In the genomic region with DNA sequence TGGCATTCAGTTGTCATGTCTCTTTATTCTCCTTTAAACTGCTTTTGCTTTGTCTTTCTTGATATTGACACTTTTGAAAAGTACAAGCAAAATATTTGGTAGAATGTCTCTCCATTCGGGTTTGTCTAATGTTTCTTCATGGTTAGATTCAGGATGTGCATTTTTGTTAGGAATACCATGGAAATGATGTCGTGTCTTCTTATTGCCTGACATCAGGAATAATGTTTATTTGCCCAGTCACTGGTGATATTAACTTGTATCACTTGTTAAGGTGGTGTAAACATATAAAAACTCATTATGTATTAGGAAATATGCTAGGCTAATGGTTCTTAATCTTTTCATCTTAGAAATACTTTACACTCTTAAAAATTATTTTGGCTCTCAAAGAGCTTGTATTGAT, we compare ENCODE assay signal across 28 cellular contexts. TPM values are rescaled to one million over a fixed set of nuclear protein-coding genes. Genes with fewer than 3 reads are reported as not detected.
A peak's percentile ranks its signal among the peaks of the same experiment; 100 is the strongest.
DNase-seq lines count a peak whose midpoint lies in the region; ATAC-seq, FAIRE-seq and TF ChIP-seq lines count a peak whose summit lies in the region.
"Had no signal": no experiment of that assay in that cellular context is flagged by ENCODE, and none has a peak within 500 bp of the region (broad histone marks: within the 10 kb centered on the region; RNA-seq: fewer than 3 reads in every experiment).

No MANE protein-coding gene starts in this region.

- H3K27me3 ChIP-seq in SK-N-SH (ENCODE audit: insufficient read depth) (no peaks in the 10 kb centered on the region), bronchial epithelial cell (ENCODE audit: control insufficient read depth, insufficient read depth, low read length) (no peaks in the 10 kb centered on the region)
- H3K27me3 ChIP-seq: BLaER1 treated with 17β-estradiol and CSF1 and Interleukin-3, amounts not matched to agents 10 nM and 100 nM had no signal

- H3K9me3 ChIP-seq in SK-N-SH, result no peaks in the 10 kb centered on the region
- H3K9me3 ChIP-seq: BLaER1 treated with 17β-estradiol and CSF1 and Interleukin-3, amounts not matched to agents 10 nM and 100 nM had no signal

- DNase-seq in SK-N-SH (no peak), bronchial epithelial cell (ENCODE audit: low read depth) (peak; percentile 25), mesothelial cell of epicardium (ENCODE audit: low spot score in 2 of 2, unreplicated experiment in 2 of 2) (no peak), CD1c-positive myeloid dendritic cell (ENCODE audit: extremely low spot score) (no peak), NCI-H1694 treated with DMSO at 0.1 percent for 48 hours (lab: John Stamatoyannopoulos, UW) (no peak)
- DNase-seq in stimulated activated naive B cell treated with anti-CD40 and anti-IgM and Interleukin-4, amounts not matched to agents 10 μg/mL and 1 μg/mL and 100 μg/mL, for 72 hours, result no peak
- DNase-seq in activated naive CD4-positive, alpha-beta T cell treated with anti-CD3 and anti-CD28 coated beads for 36 hours, result no peak
- DNase-seq: ACHN; Calu3; CD8-positive, alpha-beta T cell; DMS153; GF-D8; H9; HFFc6; KG1; NCI-H1105; NCI-H146; NCI-H2081; NCI-H2171; NCI-H446; NCI-H526; OCI-M1; SW 1271 had no signal

- no peaks in the 10 kb centered on the region for H3K9me3 Mint-ChIP-seq in mesothelial cell of epicardium
- H3K9me3 Mint-ChIP-seq in stimulated activated naive B cell treated with anti-CD40 and anti-IgM and Interleukin-4, amounts not matched to agents 10 μg/mL and 1 μg/mL and 100 μg/mL, for 72 hours, result no peaks in the 10 kb centered on the region
- H3K9me3 Mint-ChIP-seq in activated naive CD4-positive, alpha-beta T cell treated with anti-CD3 and anti-CD28 coated beads for 36 hours, result no peaks in the 10 kb centered on the region
- H3K9me3 Mint-ChIP-seq: CD8-positive, alpha-beta T cell; H9; HFFc6 had no signal

- no peak for TF ChIP-seq CTCF in SK-N-SH (IDR thresholded peaks at IDR 0.05)
- TF ChIP-seq CTCF in bronchial epithelial cell (IDR thresholded peaks at IDR 0.05; ENCODE audit: insufficient read depth, low read length, severe bottlenecking), result no peak
- TF ChIP-seq CTCF in mesothelial cell of epicardium (IDR thresholded peaks at IDR 0.05; ENCODE audit: unreplicated experiment), result no peak

- H3K36me3 Mint-ChIP-seq in mesothelial cell of epicardium, result no peaks in the 10 kb centered on the region
- H3K36me3 Mint-ChIP-seq in stimulated activated naive B cell treated with anti-CD40 and anti-IgM and Interleukin-4, amounts not matched to agents 10 μg/mL and 1 μg/mL and 100 μg/mL, for 72 hours, result no peaks in the 10 kb centered on the region
- no peaks in the 10 kb centered on the region for H3K36me3 Mint-ChIP-seq in activated naive CD4-positive, alpha-beta T cell treated with anti-CD3 and anti-CD28 coated beads for 36 hours (ENCODE audit: low read depth)
- H3K36me3 Mint-ChIP-seq: CD8-positive, alpha-beta T cell had no signal

- no peak overlapping the region for H2AFZ ChIP-seq in SK-N-SH (ENCODE audit: low read depth)

- peaks cover 64% of the 10 kb centered on the region for H3K4me1 Mint-ChIP-seq in mesothelial cell of epicardium
- H3K4me1 Mint-ChIP-seq in stimulated activated naive B cell treated with anti-CD40 and anti-IgM and Interleukin-4, amounts not matched to agents 10 μg/mL and 1 μg/mL and 100 μg/mL, for 72 hours, result peaks cover 2 to 8% of the 10 kb centered on the region in 2 donors
- no peaks in the 10 kb centered on the region for H3K4me1 Mint-ChIP-seq in activated naive CD4-positive, alpha-beta T cell treated with anti-CD3 and anti-CD28 coated beads for 36 hours (ENCODE audit: low read depth)

- POLR2A ChIA-PET in SK-N-SH (lab: Yijun Ruan, JAX), result no interaction called here

- no peak overlapping the region for H3K4me2 ChIP-seq in SK-N-SH
- H3K4me2 ChIP-seq: BLaER1 treated with 17β-estradiol and CSF1 and Interleukin-3, amounts not matched to agents 10 nM and 100 nM had no signal

- 57% methylated on average over 2 of the region's 2 CpGs for WGBS in SK-N-SH (ENCODE audit: low lambda C conversion rate)

- H4K20me1 ChIP-seq in SK-N-SH (ENCODE audit: insufficient read depth), result no peaks in the 10 kb centered on the region
- H4K20me1 ChIP-seq: BLaER1 treated with 17β-estradiol and CSF1 and Interleukin-3, amounts not matched to agents 10 nM and 100 nM had no signal

- CTCF ChIA-PET in SK-N-SH (lab: Yijun Ruan, JAX), result no interaction called here
- CTCF ChIA-PET in activated naive CD4-positive, alpha-beta T cell treated with anti-CD3 and anti-CD28 coated beads for 36 hours (lab: Charles Lee), result no interaction called here

- no peak overlapping the region for H3K9ac ChIP-seq in SK-N-SH
- H3K9ac ChIP-seq: BLaER1 treated with 17β-estradiol and CSF1 and Interleukin-3, amounts not matched to agents 10 nM and 100 nM had no signal

- no peaks in the 10 kb centered on the region for H3K27me3 Mint-ChIP-seq in mesothelial cell of epicardium (ENCODE audit: low read depth)
- H3K27me3 Mint-ChIP-seq in stimulated activated naive B cell treated with anti-CD40 and anti-IgM and Interleukin-4, amounts not matched to agents 10 μg/mL and 1 μg/mL and 100 μg/mL, for 72 hours, result no peaks in the 10 kb centered on the region
- H3K27me3 Mint-ChIP-seq in activated naive CD4-positive, alpha-beta T cell treated with anti-CD3 and anti-CD28 coated beads for 36 hours (ENCODE audit: low read depth), result no peaks in the 10 kb centered on the region

- no peaks in the 10 kb centered on the region for H3K79me2 ChIP-seq in SK-N-SH (ENCODE audit: insufficient read depth)

- H3K4me3 ChIP-seq in SK-N-SH (ENCODE audit: low read depth in 2 of 2, low read length in 1 of 2) (no peak overlapping the region), bronchial epithelial cell (ENCODE audit: low read depth, low read length) (no peak overlapping the region)
- H3K4me3 ChIP-seq: BLaER1 treated with 17β-estradiol and CSF1 and Interleukin-3, amounts not matched to agents 10 nM and 100 nM had no signal

- H3K27ac Mint-ChIP-seq in mesothelial cell of epicardium, result peak overlapping the region; percentile 18
- no peak overlapping the region for H3K27ac Mint-ChIP-seq in stimulated activated naive B cell treated with anti-CD40 and anti-IgM and Interleukin-4, amounts not matched to agents 10 μg/mL and 1 μg/mL and 100 μg/mL, for 72 hours
- H3K27ac Mint-ChIP-seq in activated naive CD4-positive, alpha-beta T cell treated with anti-CD3 and anti-CD28 coated beads for 36 hours, result no peak overlapping the region
- H3K27ac Mint-ChIP-seq: CD8-positive, alpha-beta T cell; H9; HFFc6 had no signal

- no peak for ATAC-seq in SK-N-SH treated with all-trans-retinoic acid at 6 μM for 48 hours
- no peak for ATAC-seq in stimulated activated naive B cell treated with anti-CD40 and anti-IgM and Interleukin-4, amounts not matched to agents 10 μg/mL and 1 μg/mL and 100 μg/mL, for 72 hours (replicated peaks)
- ATAC-seq: CD8-positive, alpha-beta T cell had no signal

- intact Hi-C loops in activated naive CD4-positive, alpha-beta T cell treated with anti-CD3 and anti-CD28 coated beads for 36 hours (cut with micrococcal nuclease), result no loop called here

- TF ChIP-seq EP300 in SK-N-SH (IDR thresholded peaks at IDR 0.05; ENCODE audit: borderline replicate concordance in 1 of 2, low read depth in 1 of 2, low read length in 1 of 2), result no peak

- H3K27ac ChIP-seq in SK-N-SH (ENCODE audit: low read depth in 2 of 2, low read length in 1 of 2), result peak overlapping the region; percentile 43 to 78; a peak in 2 of 4 replicates
- H3K27ac ChIP-seq: 22Rv1; BLaER1 treated with 17β-estradiol and CSF1 and Interleukin-3, amounts not matched to agents 10 nM and 100 nM had no signal

- no peak overlapping the region for H3K4me3 Mint-ChIP-seq in mesothelial cell of epicardium
- no peak overlapping the region for H3K4me3 Mint-ChIP-seq in stimulated activated naive B cell treated with anti-CD40 and anti-IgM and Interleukin-4, amounts not matched to agents 10 μg/mL and 1 μg/mL and 100 μg/mL, for 72 hours
- no peak overlapping the region for H3K4me3 Mint-ChIP-seq in activated naive CD4-positive, alpha-beta T cell treated with anti-CD3 and anti-CD28 coated beads for 36 hours
- H3K4me3 Mint-ChIP-seq: CD8-positive, alpha-beta T cell; H9; HFFc6 had no signal

- H3K36me3 ChIP-seq in SK-N-SH (replicated peaks in 1 of 2; ENCODE audit: control insufficient read depth in 1 of 2, insufficient read depth in 2 of 2, low read length in 1 of 2), result no peaks in the 10 kb centered on the region
- H3K36me3 ChIP-seq in bronchial epithelial cell (ENCODE audit: control insufficient read depth, insufficient read depth, low read length), result no peaks in the 10 kb centered on the region
- H3K36me3 ChIP-seq: BLaER1 treated with 17β-estradiol and CSF1 and Interleukin-3, amounts not matched to agents 10 nM and 100 nM had no signal

- H3K4me1 ChIP-seq in SK-N-SH (ENCODE audit: control insufficient read depth in 1 of 2, insufficient read depth in 2 of 2, low read depth in 1 of 2, low read length in 1 of 2), result peaks cover 2 to 32% of the 10 kb centered on the region in 2 experiments

- H3K9me2 ChIP-seq in SK-N-SH, result no peaks in the 10 kb centered on the region

- FAIRE-seq in bronchial epithelial cell (lab: Jason Lieb, UNC), result no peak
- FAIRE-seq: GM19239, RCC 7860 had no signal

- H3F3A ChIP-seq in SK-N-SH (replicated peaks; ENCODE audit: insufficient read depth), result peaks cover 6% of the 10 kb centered on the region

- TF ChIP-seq RAD21 in SK-N-SH (IDR thresholded peaks at IDR 0.05; ENCODE audit: low read length), result no peak

TF ChIP-seq in SK-N-SH, 30 proteins besides CTCF, POLR2A, EP300 and RAD21 (continues in another document):
- no peak for TF ChIP-seq TAF1 (IDR thresholded peaks at IDR 0.05; ENCODE audit: borderline replicate concordance, low read depth, low read length)
- TF ChIP-seq EZH2phosphoT487 (IDR thresholded peaks at IDR 0.05; ENCODE audit: borderline replicate concordance, low read depth), result no peak
- no peak for TF ChIP-seq TCF12 (IDR thresholded peaks at IDR 0.05)
- TF ChIP-seq RXRA (IDR thresholded peaks at IDR 0.05; ENCODE audit: borderline replicate concordance, low read depth), result no peak
- TF ChIP-seq RFX5 (IDR thresholded peaks at IDR 0.05; ENCODE audit: low read length), result no peak
- no peak for TF ChIP-seq SMC3 (IDR thresholded peaks at IDR 0.05; ENCODE audit: low read depth, low read length)

TF ChIP-seq in SK-N-SH treated with all-trans-retinoic acid at 6 μM for 48 hours, 23 proteins besides CTCF, POLR2A, EP300 and RAD21 (continues in another document):
- TF ChIP-seq OSR1 (CRISPR knock-in tag; IDR thresholded peaks at IDR 0.05), result no peak

RNA-seq across cellular contexts. Expression of a gene that starts 43.4 kb away (rescaled TPM):
- 20.8 and 22.3 TPM in 2 replicates for polyA plus RNA-seq in SK-N-SH (2012; rRNA removed)
- polyA plus RNA-seq in SK-N-SH (2012; cell fraction: cytosol; rRNA removed), result 30.9 and 34.5 TPM in 2 replicates
- polyA plus RNA-seq in SK-N-SH (2012; cell fraction: nucleus; rRNA removed), result 9.5 and 24.2 TPM in 2 replicates
- total RNA-seq in bronchial epithelial cell, result 0.64 and 0.79 TPM in 2 replicates
- 41.9 to 42.4 TPM (median 42.3 TPM) in 3 replicates for total RNA-seq in mesothelial cell of epicardium
- 100 to 1,000 TPM; 173 to 180 TPM for total RNA-seq in activated naive CD4-positive, alpha-beta T cell treated with anti-CD3 and anti-CD28 coated beads for 36 hours

Comparison
In these comparisons a context has a peak if more than half of its experiments do, and no peak if none do; other contexts are left out.
1. RNA of a gene that starts 43.4 kb away (total RNA-seq): 173 to 180 TPM in activated naive CD4-positive, alpha-beta T cell treated with anti-CD3 and anti-CD28 coated beads for 36 hours and 41.9 to 42.4 TPM in mesothelial cell of epicardium; 0.64 to 0.79 TPM in bronchial epithelial cell; every median in the first group is over 10 times any median in the second.